In the genomic region with DNA sequence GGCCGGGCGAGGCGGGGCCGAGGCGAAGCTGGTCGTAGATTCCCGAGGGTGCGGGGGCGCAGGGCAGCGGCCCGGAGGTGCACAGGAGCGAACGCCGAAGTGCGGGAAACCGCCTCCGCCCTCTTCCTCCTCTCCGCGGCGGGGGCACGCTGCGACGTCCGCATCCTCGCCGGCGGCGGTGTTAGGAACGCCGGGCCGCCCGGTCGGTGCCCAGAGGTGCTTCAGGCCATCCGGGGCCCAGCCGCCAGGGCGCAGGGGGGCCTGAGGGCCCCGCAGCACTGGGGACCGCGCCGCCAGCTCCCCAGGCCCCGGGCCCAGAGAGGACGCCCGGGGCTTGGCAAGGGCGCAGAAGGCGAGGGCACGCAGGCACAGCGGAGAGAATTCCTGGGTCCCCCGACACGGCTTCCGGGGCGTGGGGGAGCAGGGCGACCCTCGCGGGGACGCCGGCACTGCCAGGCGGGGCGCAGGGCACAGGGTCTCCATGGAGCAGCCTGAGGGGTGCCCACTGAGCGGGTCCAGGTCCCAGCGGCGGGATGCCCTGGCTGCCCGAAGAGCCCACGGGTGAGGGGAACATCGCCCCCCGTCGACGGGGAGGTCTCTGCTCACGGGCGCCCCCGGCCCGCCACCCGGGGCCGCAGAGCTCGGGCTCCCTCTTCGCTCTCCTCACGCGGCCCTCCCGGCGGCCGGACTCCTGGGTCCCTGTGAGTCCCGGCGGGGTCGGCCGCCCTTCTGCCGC, we compare ENCODE assay signal across 8 cellular contexts. TPM values are rescaled to one million over a fixed set of nuclear protein-coding genes. Genes with fewer than 3 reads are reported as not detected.
DNase-seq lines count a peak whose midpoint lies in the region; ATAC-seq and TF ChIP-seq lines count a peak whose summit lies in the region.

No MANE protein-coding gene starts in this region.

- TF ChIP-seq CTCF in foreskin keratinocyte (conservative IDR thresholded peaks at IDR 0.05): peak; percentile 27

- H3K4me1 ChIP-seq in foreskin keratinocyte: no peaks in the 10 kb centered on the region

- H3K9me3 Mint-ChIP-seq in activated CD4-positive, alpha-beta T cell treated with anti-CD3 and anti-CD28 coated beads for 36 hours (ENCODE audit: low read depth): no peaks in the 10 kb centered on the region
- H3K9me3 Mint-ChIP-seq in activated CD4-positive, alpha-beta memory T cell treated with anti-CD3 and anti-CD28 coated beads for 36 hours: no peaks in the 10 kb centered on the region

- intact Hi-C loops in activated CD4-positive, alpha-beta T cell treated with anti-CD3 and anti-CD28 coated beads for 36 hours (cut with DNase I, micrococcal nuclease): loop anchor here (1.0 to 10.0 kb wide), 7 partner anchors 67 to 481 kb away; partner anchors contain the start of genes PIP4K2B (in 1 of the 2), PLXDC1 (in 1 of the 2), RPL23 (in 1 of the 2) and SOCS7 (in 1 of the 2)
- intact Hi-C loops in activated CD4-positive, alpha-beta memory T cell treated with anti-CD3 and anti-CD28 coated beads for 36 hours (cut with micrococcal nuclease): loop anchor here (5.0 kb wide), 1 partner anchor 67 kb away; the partner anchor contains the start of gene SRCIN1

- peak; percentile 3 for ATAC-seq in activated CD4-positive, alpha-beta T cell treated with anti-CD3 and anti-CD28 coated beads for 36 hours
- peak; percentile 27 for ATAC-seq in HG03196 (IDR thresholded peaks at IDR 0.05; ENCODE audit: unreplicated experiment)
- peak; percentile 4 for ATAC-seq in foreskin keratinocyte

- H3K27me3 ChIP-seq in foreskin keratinocyte: peaks cover 51% of the 10 kb centered on the region

- peak; percentile 63 for DNase-seq in activated CD4-positive, alpha-beta T cell treated with anti-CD3 and anti-CD28 coated beads for 36 hours
- DNase-seq in activated CD4-positive, alpha-beta T cell treated with anti-CD3 and anti-CD28 coated beads for 1 hour: no peak
- DNase-seq in activated CD4-positive, alpha-beta memory T cell treated with anti-CD3 and anti-CD28 coated beads for 36 hours: peak; percentile 60
- DNase-seq in foreskin keratinocyte: peak in 1 of 2 donors; percentile 23
- DNase-seq in retina: peak; percentile 77
- DNase-seq in NAMALWA (ENCODE audit: low spot score): no peak
- DNase-seq in AG08395 (ENCODE audit: low spot score): no peak

- H3K4me3 Mint-ChIP-seq in activated CD4-positive, alpha-beta T cell treated with anti-CD3 and anti-CD28 coated beads for 36 hours: peak overlapping the region; percentile 76
- H3K4me3 Mint-ChIP-seq in activated CD4-positive, alpha-beta memory T cell treated with anti-CD3 and anti-CD28 coated beads for 36 hours: peak overlapping the region; percentile 56

- POLR2A ChIA-PET in activated CD4-positive, alpha-beta T cell treated with anti-CD3 and anti-CD28 coated beads for 36 hours (lab: Charles Lee): interaction anchor here (4.3 kb wide), 1 partner anchor 27 kb away, joined by 20 read pairs; no protein-coding TSS in a partner anchor
- POLR2A ChIA-PET in activated CD4-positive, alpha-beta memory T cell treated with anti-CD3 and anti-CD28 coated beads for 36 hours (lab: Charles Lee): interaction anchor here (2.4 to 5.7 kb wide), 2 partner anchors 29 to 57 kb away, joined by 10 to 100 read pairs; partner anchors contain the start of genes CISD3 and MLLT6

- peaks cover 16% of the 10 kb centered on the region for H3K27me3 Mint-ChIP-seq in activated CD4-positive, alpha-beta T cell treated with anti-CD3 and anti-CD28 coated beads for 36 hours
- H3K27me3 Mint-ChIP-seq in activated CD4-positive, alpha-beta memory T cell treated with anti-CD3 and anti-CD28 coated beads for 36 hours: peaks cover 16% of the 10 kb centered on the region

- CTCF ChIA-PET in activated CD4-positive, alpha-beta T cell treated with anti-CD3 and anti-CD28 coated beads for 36 hours (lab: Charles Lee): interaction anchor here (0.7 to 4.9 kb wide), 5 partner anchors 27 to 115 kb away, joined by 3 to 20 read pairs (median 4); partner anchors contain the start of gene PSMB3
- CTCF ChIA-PET in activated CD4-positive, alpha-beta memory T cell treated with anti-CD3 and anti-CD28 coated beads for 36 hours (lab: Charles Lee): interaction anchor here (0.6 to 10.4 kb wide), 7 partner anchors 9 to 116 kb away, joined by 3 to 210 read pairs (median 13); partner anchors contain the start of genes CISD3, MLLT6 and PSMB3

- peak overlapping the region; percentile 13 for H3K27ac Mint-ChIP-seq in activated CD4-positive, alpha-beta T cell treated with anti-CD3 and anti-CD28 coated beads for 36 hours
- H3K27ac Mint-ChIP-seq in activated CD4-positive, alpha-beta memory T cell treated with anti-CD3 and anti-CD28 coated beads for 36 hours: no peak overlapping the region

- peaks cover 47% of the 10 kb centered on the region for H3K4me1 Mint-ChIP-seq in activated CD4-positive, alpha-beta T cell treated with anti-CD3 and anti-CD28 coated beads for 36 hours
- peaks cover 46% of the 10 kb centered on the region for H3K4me1 Mint-ChIP-seq in activated CD4-positive, alpha-beta memory T cell treated with anti-CD3 and anti-CD28 coated beads for 36 hours (ENCODE audit: low read depth)

- no peak overlapping the region for H3K27ac ChIP-seq in foreskin keratinocyte

- peaks cover 10% of the 10 kb centered on the region for H3K36me3 Mint-ChIP-seq in activated CD4-positive, alpha-beta T cell treated with anti-CD3 and anti-CD28 coated beads for 36 hours (ENCODE audit: low read depth)
- peaks cover 8% of the 10 kb centered on the region for H3K36me3 Mint-ChIP-seq in activated CD4-positive, alpha-beta memory T cell treated with anti-CD3 and anti-CD28 coated beads for 36 hours

RNA-seq across cellular contexts. Expression of gene EPOP, which starts 0.6 kb away (rescaled TPM):
- 10 to 100 TPM; 31.8 to 37.3 TPM for total RNA-seq in activated CD4-positive, alpha-beta T cell treated with anti-CD3 and anti-CD28 coated beads for 36 hours
- total RNA-seq in activated CD4-positive, alpha-beta memory T cell treated with anti-CD3 and anti-CD28 coated beads for 36 hours: 10 to 100 TPM; 37.1 to 38.0 TPM
- total RNA-seq in foreskin keratinocyte: 5.2 and 6.5 TPM in 2 replicates
- 4.6 and 6.5 TPM in 2 replicates for polyA plus RNA-seq in foreskin keratinocyte

RNA-seq across cellular contexts. Expression of gene MLLT6, which starts 30.9 kb away (rescaled TPM):
- 100 to 1,000 TPM; 168 to 174 TPM for total RNA-seq in activated CD4-positive, alpha-beta T cell treated with anti-CD3 and anti-CD28 coated beads for 36 hours
- total RNA-seq in activated CD4-positive, alpha-beta memory T cell treated with anti-CD3 and anti-CD28 coated beads for 36 hours: 100 to 1,000 TPM; 204 to 221 TPM
- total RNA-seq in foreskin keratinocyte: 25.6 and 28.8 TPM in 2 replicates
- 12.3 and 12.8 TPM in 2 replicates for polyA plus RNA-seq in foreskin keratinocyte

RNA-seq across cellular contexts. Expression of gene CISD3, which starts 56.0 kb away (rescaled TPM):
- 10 to 100 TPM; 49.4 to 58.6 TPM for total RNA-seq in activated CD4-positive, alpha-beta T cell treated with anti-CD3 and anti-CD28 coated beads for 36 hours
- total RNA-seq in activated CD4-positive, alpha-beta memory T cell treated with anti-CD3 and anti-CD28 coated beads for 36 hours: 10 to 100 TPM; 54.7 to 59.1 TPM
- 23.2 and 27.2 TPM in 2 replicates for total RNA-seq in foreskin keratinocyte
- polyA plus RNA-seq in foreskin keratinocyte: 62.4 and 68.4 TPM in 2 replicates

Comparison
In these comparisons a context has a peak if more than half of its experiments do, and no peak if none do; other contexts are left out.
1. DNase-seq: peak in activated CD4-positive, alpha-beta T cell treated with anti-CD3 and anti-CD28 coated beads for 36 hours (single experiment), activated CD4-positive, alpha-beta memory T cell treated with anti-CD3 and anti-CD28 coated beads for 36 hours (single experiment) and retina (single experiment); none in activated CD4-positive, alpha-beta T cell treated with anti-CD3 and anti-CD28 coated beads for 1 hour (single experiment), NAMALWA (single experiment) and AG08395 (single experiment).
2. Peak in every context shown above with its lines, with median percentiles within 50 percentile points of each other: ATAC-seq.